ENCODE assay signal across 16 cellular contexts in the genomic region with DNA sequence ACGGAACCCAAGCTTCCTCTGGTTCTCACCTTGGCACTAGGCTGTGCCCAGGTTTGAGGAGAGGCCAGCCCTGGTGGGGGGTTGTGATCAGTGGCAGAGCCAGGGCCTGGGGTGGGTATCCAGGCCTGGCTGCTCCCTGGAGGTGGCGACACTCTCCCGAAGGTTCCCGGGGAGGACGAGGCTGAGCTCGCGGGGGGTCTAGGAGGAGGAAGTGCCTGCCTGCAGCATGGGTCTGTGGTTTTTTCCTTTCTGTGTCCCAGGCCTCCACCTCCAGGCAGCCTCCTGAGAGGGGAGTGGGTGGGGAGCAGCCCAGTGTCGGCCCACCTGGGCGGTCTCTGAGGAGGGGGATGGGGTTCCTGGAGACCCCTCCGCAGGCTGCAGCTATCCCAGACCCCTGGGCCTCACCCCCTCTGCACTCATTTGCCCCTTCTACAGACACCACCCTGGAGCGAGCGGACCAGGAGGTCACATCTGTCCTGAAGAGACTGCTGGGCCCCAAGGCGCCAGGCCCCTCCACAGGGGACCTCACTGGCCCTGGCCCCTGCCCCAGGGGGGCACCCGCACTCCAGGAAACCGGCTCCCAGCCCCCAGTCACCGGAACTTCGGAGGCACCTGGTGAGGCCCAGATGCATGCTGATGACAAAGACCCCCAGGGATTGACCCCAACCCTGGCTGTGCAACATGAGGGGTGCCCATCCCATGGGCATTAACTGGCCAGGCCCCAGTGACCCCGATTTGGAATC. TPM values are rescaled to one million over a fixed set of nuclear protein-coding genes. Genes with fewer than 3 reads are reported as not detected.
"Had no signal": no experiment of that assay in that cellular context is flagged by ENCODE, and none has a peak within 500 bp of the region (broad histone marks: within the 10 kb centered on the region; RNA-seq: fewer than 3 reads in every experiment).

No MANE protein-coding gene starts in this region.

- H3K27ac ChIP-seq: colonic mucosa, hepatocyte, SJSA1, skin epidermis, tibial nerve had no signal

- H3K4me1 ChIP-seq: colonic mucosa, SJSA1, tibial nerve had no signal

- H3K4me3 ChIP-seq: colonic mucosa, gastrocnemius medialis, hepatocyte, SJSA1, skin epidermis, tibial nerve had no signal

- ATAC-seq: activated T-cell treated with anti-CD3 and anti-CD28 coated beads, Interleukin-2, amount 50 U/mL, for 4 hours; gastrocnemius medialis; natural killer cell had no signal

- H3K4me2 ChIP-seq: hepatocyte had no signal

- H3K79me2 ChIP-seq: hepatocyte had no signal

- H2AFZ ChIP-seq: hepatocyte had no signal

- DNase-seq: activated CD4-positive, alpha-beta memory T cell treated with anti-CD3 and anti-CD28 coated beads for 36 hours; activated CD4-positive, alpha-beta T cell treated with anti-CD3 and anti-CD28 coated beads for 1 hour; activated gamma-delta T cell; activated T-cell treated with anti-CD3 and anti-CD28 coated beads, Interleukin-2, amount 50 U/mL, for 4 hours; caudate nucleus; colonic mucosa; natural killer cell; nucleus accumbens; SW 1271 had no signal

- H3K36me3 ChIP-seq: colonic mucosa, SJSA1, tibial nerve had no signal

- H3K9me3 ChIP-seq: colonic mucosa, gastrocnemius medialis, SJSA1, tibial nerve had no signal

- H3K27me3 ChIP-seq: colonic mucosa, gastrocnemius medialis, hepatocyte, SJSA1, tibial nerve had no signal

- FAIRE-seq: endothelial cell of umbilical vein had no signal

RNA-seq across cellular contexts. Expression of a gene that starts 54.3 kb away (rescaled TPM):
- total RNA-seq: endothelial cell of umbilical vein, gastrocnemius medialis, pulmonary artery endothelial cell, SJSA1 had no signal
- polyA plus RNA-seq: endothelial cell of umbilical vein had no signal
